Comparison of ENCODE assay signal across 1 cellular context in the genomic region with DNA sequence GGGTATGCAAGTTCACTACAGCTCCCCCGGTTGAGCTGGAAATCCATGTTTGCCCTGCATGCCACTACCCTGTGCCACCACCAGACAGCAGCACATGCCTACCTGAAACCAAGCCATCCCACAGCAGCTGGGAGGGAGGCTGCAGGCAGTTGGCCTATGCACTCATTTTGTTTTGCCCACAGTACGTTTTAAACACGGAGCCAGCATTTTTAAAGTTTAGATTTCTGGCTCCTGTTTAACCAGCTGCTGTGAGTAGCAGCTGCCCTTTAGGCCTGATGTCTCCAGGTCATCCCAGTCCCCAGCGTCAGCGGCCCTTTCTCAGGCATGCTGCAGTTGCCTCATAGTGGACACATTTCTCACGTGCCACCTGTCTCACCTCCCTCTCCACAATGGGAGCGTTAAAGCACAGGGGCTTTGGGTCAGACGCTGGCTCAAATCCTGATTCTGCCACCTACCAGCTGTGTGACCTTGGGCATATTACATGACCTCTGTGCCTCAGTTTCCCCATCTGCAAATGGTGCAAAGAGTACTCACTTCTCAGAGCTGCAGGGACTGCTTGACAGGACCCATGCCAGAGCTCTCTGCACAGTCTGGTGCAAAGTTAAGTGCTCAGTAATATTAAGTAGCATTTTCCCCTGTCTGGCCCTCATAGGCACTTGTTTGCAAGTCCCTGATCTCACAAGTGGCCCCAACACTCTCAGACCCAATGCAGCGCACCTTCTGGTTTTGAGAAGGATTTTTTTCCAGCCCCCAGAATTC.
A peak's percentile ranks its signal among the peaks of the same experiment; 100 is the strongest.
TF ChIP-seq lines count a peak whose summit lies in the region.

No MANE protein-coding gene starts in this region.

TF ChIP-seq in HepG2, 621 proteins besides CTCF, POLR2A, EP300 and RAD21 (continued from another document and continues in another):
- TF ChIP-seq ZNF652 (CRISPR knock-in tag; IDR thresholded peaks at IDR 0.05; ENCODE audit: borderline replicate concordance, low read depth) (0 out of 2 replicates have a peak, but pooled peaks have one; percentile 7), ZNF274 (CRISPR knock-in tag; IDR thresholded peaks at IDR 0.05) (peak; percentile 22; the same call in 1 of the 2 replicates), EHMT2 (IDR thresholded peaks at IDR 0.05; ENCODE audit: borderline replicate concordance, low read depth, low read length) (no peak), ZNF343 (CRISPR knock-in tag; IDR thresholded peaks at IDR 0.05) (no peak), CHCHD3 (CRISPR knock-in tag; IDR thresholded peaks at IDR 0.05) (no peak), ZNF749 (CRISPR knock-in tag; IDR thresholded peaks at IDR 0.05; ENCODE audit: borderline replicate concordance) (peak; percentile 81; the same call in 1 of the 2 replicates), MED8 (CRISPR knock-in tag; IDR thresholded peaks at IDR 0.05; ENCODE audit: insufficient replicate concordance) (peak; percentile 32), ZNF235 (CRISPR knock-in tag; IDR thresholded peaks at IDR 0.05; ENCODE audit: borderline replicate concordance) (no peak), GTF3A (CRISPR knock-in tag; conservative IDR thresholded peaks at IDR 0.05) (no peak), POLR2G (IDR thresholded peaks at IDR 0.05; ENCODE audit: low read depth, low read length) (no peak), ZNF251 (CRISPR knock-in tag; IDR thresholded peaks at IDR 0.05) (no peak), NFYC (CRISPR knock-in tag; IDR thresholded peaks at IDR 0.05) (no peak), ZNF547 (CRISPR knock-in tag; IDR thresholded peaks at IDR 0.05) (peak; percentile 43; the same call in 1 of the 2 replicates), ZSCAN31 (CRISPR knock-in tag; IDR thresholded peaks at IDR 0.05; ENCODE audit: low read depth) (no peak), RXRA (CRISPR knock-in tag; IDR thresholded peaks at IDR 0.05) (peak; percentile 87), MTF1 (CRISPR knock-in tag; IDR thresholded peaks at IDR 0.05) (no peak), ZNF138 (CRISPR knock-in tag; IDR thresholded peaks at IDR 0.05; ENCODE audit: low read depth) (no peak), SIX4 (CRISPR knock-in tag; IDR thresholded peaks at IDR 0.05) (no peak), KAT2B (IDR thresholded peaks at IDR 0.05; ENCODE audit: borderline replicate concordance, low read depth, low read length) (no peak), ATM (IDR thresholded peaks at IDR 0.05; ENCODE audit: borderline replicate concordance) (no peak), ZSCAN22 (CRISPR knock-in tag; IDR thresholded peaks at IDR 0.05) (no peak), TCF12 (IDR thresholded peaks at IDR 0.05) (no peak), TCF12 (CRISPR knock-in tag; IDR thresholded peaks at IDR 0.05) (no peak), WIZ (CRISPR knock-in tag; IDR thresholded peaks at IDR 0.05) (no peak), ERF (CRISPR knock-in tag; IDR thresholded peaks at IDR 0.05) (peak; percentile 47; the same call in 1 of the 2 replicates), JARID2 (CRISPR knock-in tag; IDR thresholded peaks at IDR 0.05; ENCODE audit: insufficient replicate concordance) (no peak), HOXA3 (CRISPR knock-in tag; IDR thresholded peaks at IDR 0.05) (peak; percentile 50; the same call in 1 of the 2 replicates), NR2C2 (CRISPR knock-in tag; IDR thresholded peaks at IDR 0.05; ENCODE audit: borderline replicate concordance) (0 out of 2 replicates have a peak, but pooled peaks have one; percentile 19), TBX3 (IDR thresholded peaks at IDR 0.05; ENCODE audit: borderline replicate concordance) (peak; percentile 67; the same call in 1 of the 2 replicates), ZNF253 (CRISPR knock-in tag; IDR thresholded peaks at IDR 0.05; ENCODE audit: borderline replicate concordance) (peak; percentile 68; the same call in 1 of the 2 replicates), ZNF709 (CRISPR knock-in tag; IDR thresholded peaks at IDR 0.05) (no peak; the same call in 1 of the 2 replicates), SNAI1 (CRISPR knock-in tag; IDR thresholded peaks at IDR 0.05; ENCODE audit: borderline replicate concordance) (no peak), SMAD9 (CRISPR knock-in tag; IDR thresholded peaks at IDR 0.05) (no peak)
- TF ChIP-seq, protein P1, sequence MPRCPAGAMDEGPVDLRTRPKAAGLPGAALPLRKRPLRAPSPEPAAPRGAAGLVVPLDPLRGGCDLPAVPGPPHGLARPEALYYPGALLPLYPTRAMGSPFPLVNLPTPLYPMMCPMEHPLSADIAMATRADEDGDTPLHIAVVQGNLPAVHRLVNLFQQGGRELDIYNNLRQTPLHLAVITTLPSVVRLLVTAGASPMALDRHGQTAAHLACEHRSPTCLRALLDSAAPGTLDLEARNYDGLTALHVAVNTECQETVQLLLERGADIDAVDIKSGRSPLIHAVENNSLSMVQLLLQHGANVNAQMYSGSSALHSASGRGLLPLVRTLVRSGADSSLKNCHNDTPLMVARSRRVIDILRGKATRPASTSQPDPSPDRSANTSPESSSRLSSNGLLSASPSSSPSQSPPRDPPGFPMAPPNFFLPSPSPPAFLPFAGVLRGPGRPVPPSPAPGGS (CRISPR knock-in tag; IDR thresholded peaks at IDR 0.05): no peak; the same call in 1 of the 2 replicates
- TF ChIP-seq, protein P2, sequence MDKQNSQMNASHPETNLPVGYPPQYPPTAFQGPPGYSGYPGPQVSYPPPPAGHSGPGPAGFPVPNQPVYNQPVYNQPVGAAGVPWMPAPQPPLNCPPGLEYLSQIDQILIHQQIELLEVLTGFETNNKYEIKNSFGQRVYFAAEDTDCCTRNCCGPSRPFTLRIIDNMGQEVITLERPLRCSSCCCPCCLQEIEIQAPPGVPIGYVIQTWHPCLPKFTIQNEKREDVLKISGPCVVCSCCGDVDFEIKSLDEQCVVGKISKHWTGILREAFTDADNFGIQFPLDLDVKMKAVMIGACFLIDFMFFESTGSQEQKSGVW (CRISPR knock-in tag; IDR thresholded peaks at IDR 0.05; ENCODE audit: borderline replicate concordance): no peak
- TF ChIP-seq, protein P3, sequence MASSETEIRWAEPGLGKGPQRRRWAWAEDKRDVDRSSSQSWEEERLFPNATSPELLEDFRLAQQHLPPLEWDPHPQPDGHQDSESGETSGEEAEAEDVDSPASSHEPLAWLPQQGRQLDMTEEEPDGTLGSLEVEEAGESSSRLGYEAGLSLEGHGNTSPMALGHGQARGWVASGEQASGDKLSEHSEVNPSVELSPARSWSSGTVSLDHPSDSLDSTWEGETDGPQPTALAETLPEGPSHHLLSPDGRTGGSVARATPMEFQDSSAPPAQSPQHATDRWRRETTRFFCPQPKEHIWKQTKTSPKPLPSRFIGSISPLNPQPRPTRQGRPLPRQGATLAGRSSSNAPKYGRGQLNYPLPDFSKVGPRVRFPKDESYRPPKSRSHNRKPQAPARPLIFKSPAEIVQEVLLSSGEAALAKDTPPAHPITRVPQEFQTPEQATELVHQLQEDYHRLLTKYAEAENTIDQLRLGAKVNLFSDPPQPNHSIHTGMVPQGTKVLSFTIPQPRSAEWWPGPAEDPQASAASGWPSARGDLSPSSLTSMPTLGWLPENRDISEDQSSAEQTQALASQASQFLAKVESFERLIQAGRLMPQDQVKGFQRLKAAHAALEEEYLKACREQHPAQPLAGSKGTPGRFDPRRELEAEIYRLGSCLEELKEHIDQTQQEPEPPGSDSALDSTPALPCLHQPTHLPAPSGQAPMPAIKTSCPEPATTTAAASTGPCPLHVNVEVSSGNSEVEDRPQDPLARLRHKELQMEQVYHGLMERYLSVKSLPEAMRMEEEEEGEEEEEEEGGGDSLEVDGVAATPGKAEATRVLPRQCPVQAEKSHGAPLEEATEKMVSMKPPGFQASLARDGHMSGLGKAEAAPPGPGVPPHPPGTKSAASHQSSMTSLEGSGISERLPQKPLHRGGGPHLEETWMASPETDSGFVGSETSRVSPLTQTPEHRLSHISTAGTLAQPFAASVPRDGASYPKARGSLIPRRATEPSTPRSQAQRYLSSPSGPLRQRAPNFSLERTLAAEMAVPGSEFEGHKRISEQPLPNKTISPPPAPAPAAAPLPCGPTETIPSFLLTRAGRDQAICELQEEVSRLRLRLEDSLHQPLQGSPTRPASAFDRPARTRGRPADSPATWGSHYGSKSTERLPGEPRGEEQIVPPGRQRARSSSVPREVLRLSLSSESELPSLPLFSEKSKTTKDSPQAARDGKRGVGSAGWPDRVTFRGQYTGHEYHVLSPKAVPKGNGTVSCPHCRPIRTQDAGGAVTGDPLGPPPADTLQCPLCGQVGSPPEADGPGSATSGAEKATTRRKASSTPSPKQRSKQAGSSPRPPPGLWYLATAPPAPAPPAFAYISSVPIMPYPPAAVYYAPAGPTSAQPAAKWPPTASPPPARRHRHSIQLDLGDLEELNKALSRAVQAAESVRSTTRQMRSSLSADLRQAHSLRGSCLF (CRISPR knock-in tag; IDR thresholded peaks at IDR 0.05; ENCODE audit: borderline replicate concordance): no peak
- TF ChIP-seq, protein P4, sequence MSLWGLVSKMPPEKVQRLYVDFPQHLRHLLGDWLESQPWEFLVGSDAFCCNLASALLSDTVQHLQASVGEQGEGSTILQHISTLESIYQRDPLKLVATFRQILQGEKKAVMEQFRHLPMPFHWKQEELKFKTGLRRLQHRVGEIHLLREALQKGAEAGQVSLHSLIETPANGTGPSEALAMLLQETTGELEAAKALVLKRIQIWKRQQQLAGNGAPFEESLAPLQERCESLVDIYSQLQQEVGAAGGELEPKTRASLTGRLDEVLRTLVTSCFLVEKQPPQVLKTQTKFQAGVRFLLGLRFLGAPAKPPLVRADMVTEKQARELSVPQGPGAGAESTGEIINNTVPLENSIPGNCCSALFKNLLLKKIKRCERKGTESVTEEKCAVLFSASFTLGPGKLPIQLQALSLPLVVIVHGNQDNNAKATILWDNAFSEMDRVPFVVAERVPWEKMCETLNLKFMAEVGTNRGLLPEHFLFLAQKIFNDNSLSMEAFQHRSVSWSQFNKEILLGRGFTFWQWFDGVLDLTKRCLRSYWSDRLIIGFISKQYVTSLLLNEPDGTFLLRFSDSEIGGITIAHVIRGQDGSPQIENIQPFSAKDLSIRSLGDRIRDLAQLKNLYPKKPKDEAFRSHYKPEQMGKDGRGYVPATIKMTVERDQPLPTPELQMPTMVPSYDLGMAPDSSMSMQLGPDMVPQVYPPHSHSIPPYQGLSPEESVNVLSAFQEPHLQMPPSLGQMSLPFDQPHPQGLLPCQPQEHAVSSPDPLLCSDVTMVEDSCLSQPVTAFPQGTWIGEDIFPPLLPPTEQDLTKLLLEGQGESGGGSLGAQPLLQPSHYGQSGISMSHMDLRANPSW (CRISPR knock-in tag; IDR thresholded peaks at IDR 0.05; ENCODE audit: borderline replicate concordance): peak; percentile 53; the same call in 1 of the 2 replicates
- TF ChIP-seq, protein P5, sequence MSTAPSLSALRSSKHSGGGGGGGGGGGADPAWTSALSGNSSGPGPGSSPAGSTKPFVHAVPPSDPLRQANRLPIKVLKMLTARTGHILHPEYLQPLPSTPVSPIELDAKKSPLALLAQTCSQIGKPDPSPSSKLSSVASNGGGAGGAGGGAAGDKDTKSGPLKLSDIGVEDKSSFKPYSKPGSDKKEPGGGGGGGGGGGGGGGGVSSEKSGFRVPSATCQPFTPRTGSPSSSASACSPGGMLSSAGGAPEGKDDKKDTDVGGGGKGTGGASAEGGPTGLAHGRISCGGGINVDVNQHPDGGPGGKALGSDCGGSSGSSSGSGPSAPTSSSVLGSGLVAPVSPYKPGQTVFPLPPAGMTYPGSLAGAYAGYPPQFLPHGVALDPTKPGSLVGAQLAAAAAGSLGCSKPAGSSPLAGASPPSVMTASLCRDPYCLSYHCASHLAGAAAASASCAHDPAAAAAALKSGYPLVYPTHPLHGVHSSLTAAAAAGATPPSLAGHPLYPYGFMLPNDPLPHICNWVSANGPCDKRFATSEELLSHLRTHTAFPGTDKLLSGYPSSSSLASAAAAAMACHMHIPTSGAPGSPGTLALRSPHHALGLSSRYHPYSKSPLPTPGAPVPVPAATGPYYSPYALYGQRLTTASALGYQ (CRISPR knock-in tag; IDR thresholded peaks at IDR 0.05): no peak
- TF ChIP-seq, protein P6, sequence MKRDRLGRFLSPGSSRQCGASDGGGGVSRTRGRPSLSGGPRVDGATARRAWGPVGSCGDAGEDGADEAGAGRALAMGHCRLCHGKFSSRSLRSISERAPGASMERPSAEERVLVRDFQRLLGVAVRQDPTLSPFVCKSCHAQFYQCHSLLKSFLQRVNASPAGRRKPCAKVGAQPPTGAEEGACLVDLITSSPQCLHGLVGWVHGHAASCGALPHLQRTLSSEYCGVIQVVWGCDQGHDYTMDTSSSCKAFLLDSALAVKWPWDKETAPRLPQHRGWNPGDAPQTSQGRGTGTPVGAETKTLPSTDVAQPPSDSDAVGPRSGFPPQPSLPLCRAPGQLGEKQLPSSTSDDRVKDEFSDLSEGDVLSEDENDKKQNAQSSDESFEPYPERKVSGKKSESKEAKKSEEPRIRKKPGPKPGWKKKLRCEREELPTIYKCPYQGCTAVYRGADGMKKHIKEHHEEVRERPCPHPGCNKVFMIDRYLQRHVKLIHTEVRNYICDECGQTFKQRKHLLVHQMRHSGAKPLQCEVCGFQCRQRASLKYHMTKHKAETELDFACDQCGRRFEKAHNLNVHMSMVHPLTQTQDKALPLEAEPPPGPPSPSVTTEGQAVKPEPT (CRISPR knock-in tag; IDR thresholded peaks at IDR 0.05; ENCODE audit: low read depth): no peak
- TF ChIP-seq, protein P7, sequence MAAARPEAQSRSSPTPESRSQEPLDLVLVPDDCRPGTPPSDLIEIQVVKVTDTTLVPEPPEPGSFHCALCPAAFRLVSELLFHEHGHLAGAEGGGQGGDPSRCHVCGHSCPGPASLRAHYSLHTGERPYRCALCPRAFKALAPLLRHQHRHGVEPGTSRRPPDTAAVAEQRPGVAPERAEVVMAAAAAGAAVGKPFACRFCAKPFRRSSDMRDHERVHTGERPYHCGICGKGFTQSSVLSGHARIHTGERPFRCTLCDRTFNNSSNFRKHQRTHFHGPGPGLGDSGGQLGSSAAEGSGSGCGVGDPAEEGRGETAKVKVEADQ (CRISPR knock-in tag; IDR thresholded peaks at IDR 0.05; ENCODE audit: borderline replicate concordance): no peak
- TF ChIP-seq, protein P8, sequence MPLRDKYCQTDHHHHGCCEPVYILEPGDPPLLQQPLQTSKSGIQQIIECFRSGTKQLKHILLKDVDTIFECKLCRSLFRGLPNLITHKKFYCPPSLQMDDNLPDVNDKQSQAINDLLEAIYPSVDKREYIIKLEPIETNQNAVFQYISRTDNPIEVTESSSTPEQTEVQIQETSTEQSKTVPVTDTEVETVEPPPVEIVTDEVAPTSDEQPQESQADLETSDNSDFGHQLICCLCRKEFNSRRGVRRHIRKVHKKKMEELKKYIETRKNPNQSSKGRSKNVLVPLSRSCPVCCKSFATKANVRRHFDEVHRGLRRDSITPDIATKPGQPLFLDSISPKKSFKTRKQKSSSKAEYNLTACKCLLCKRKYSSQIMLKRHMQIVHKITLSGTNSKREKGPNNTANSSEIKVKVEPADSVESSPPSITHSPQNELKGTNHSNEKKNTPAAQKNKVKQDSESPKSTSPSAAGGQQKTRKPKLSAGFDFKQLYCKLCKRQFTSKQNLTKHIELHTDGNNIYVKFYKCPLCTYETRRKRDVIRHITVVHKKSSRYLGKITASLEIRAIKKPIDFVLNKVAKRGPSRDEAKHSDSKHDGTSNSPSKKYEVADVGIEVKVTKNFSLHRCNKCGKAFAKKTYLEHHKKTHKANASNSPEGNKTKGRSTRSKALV (CRISPR knock-in tag; IDR thresholded peaks at IDR 0.05): no peak
- TF ChIP-seq, protein P9, sequence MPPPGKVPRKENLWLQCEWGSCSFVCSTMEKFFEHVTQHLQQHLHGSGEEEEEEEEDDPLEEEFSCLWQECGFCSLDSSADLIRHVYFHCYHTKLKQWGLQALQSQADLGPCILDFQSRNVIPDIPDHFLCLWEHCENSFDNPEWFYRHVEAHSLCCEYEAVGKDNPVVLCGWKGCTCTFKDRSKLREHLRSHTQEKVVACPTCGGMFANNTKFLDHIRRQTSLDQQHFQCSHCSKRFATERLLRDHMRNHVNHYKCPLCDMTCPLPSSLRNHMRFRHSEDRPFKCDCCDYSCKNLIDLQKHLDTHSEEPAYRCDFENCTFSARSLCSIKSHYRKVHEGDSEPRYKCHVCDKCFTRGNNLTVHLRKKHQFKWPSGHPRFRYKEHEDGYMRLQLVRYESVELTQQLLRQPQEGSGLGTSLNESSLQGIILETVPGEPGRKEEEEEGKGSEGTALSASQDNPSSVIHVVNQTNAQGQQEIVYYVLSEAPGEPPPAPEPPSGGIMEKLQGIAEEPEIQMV (CRISPR knock-in tag; IDR thresholded peaks at IDR 0.05; ENCODE audit: low read depth): 0 out of 2 replicates have a peak, but pooled peaks have one; percentile 38
